In the genomic region with DNA sequence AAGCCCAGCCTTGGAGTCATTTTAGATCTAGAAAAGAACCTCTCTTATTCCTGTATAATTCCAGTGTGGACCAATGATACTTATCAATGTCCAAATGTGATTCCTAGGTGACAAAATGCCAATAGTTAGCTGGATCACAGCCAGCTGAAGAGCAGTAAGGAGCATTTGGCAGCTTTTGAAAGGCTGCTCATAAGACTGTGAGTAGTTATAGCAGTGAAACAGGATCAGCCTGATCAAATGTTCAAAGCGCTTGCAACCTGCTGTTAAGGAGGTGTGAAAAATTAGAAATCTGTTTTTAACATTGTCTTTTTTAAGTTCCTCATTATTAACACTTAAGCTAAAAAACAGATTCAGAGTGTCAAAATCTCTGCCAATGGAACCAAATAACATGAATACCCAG, we compare ENCODE assay signal across 24 cellular contexts.
"Had no signal": no experiment of that assay in that cellular context is flagged by ENCODE, and none has a peak within 500 bp of the region (broad histone marks: within the 10 kb centered on the region; RNA-seq: fewer than 3 reads in every experiment).

No MANE protein-coding gene starts in this region.

- H2AFZ ChIP-seq: hepatocyte had no signal

- ATAC-seq: esophagus mucosa; gastroesophageal sphincter; heart left ventricle; left lobe of liver; mucosa of descending colon; natural killer cell treated with Interleukin-12 subunit alpha and Interleukin-12 subunit beta and Interleukin-15 and Interleukin-18, amount 100 ng/mL, for 72 hours; pancreas; right lobe of liver; stimulated activated naive B cell treated with anti-CD40 and anti-IgM and Interleukin-4, amounts not matched to agents 10 μg/mL and 1 μg/mL and 100 μg/mL, for 72 hours had no signal

- H3K36me3 ChIP-seq: gastroesophageal sphincter, heart left ventricle, neutrophil, pancreas, right lobe of liver, thoracic aorta, tibial nerve, upper lobe of left lung had no signal

- H3K27ac ChIP-seq: epithelial cell of prostate, gastroesophageal sphincter, heart left ventricle, hepatocyte, neutrophil, pancreas, right lobe of liver, thoracic aorta, tibial nerve, upper lobe of left lung had no signal

- H3K4me2 ChIP-seq: hepatocyte had no signal

- H3K27me3 ChIP-seq: gastroesophageal sphincter, heart left ventricle, hepatocyte, neutrophil, pancreas, right lobe of liver, tibial nerve, upper lobe of left lung had no signal

- H3K4me3 ChIP-seq: gastroesophageal sphincter, heart left ventricle, hepatocyte, lung, mucosa of descending colon, pancreas, right lobe of liver, thoracic aorta, tibial nerve, upper lobe of left lung had no signal

- H3K9me3 ChIP-seq: gastroesophageal sphincter, mucosa of descending colon, neutrophil, pancreas, right lobe of liver, thoracic aorta, upper lobe of left lung had no signal

- DNase-seq: effector CD8-positive, alpha-beta T cell; endodermal cell; foreskin fibroblast; heart left ventricle; kidney; mucosa of descending colon; naive B cell; pancreas; right lobe of liver; small intestine; stimulated activated CD4-positive, alpha-beta T cell treated with anti-CD3 and anti-CD28 coated beads, Interleukin-15, amount 100 ng/mL, for 24 hours; stimulated activated CD4-positive, alpha-beta T cell treated with anti-CD3 and anti-CD28 coated beads, Interleukin-2, amount 100 ng/mL, for 48 hours; stimulated activated naive B cell treated with anti-CD40 and anti-IgM and Interleukin-4, amounts not matched to agents 10 μg/mL and 1 μg/mL and 100 μg/mL, for 72 hours; upper lobe of left lung had no signal

- H3K4me1 ChIP-seq: right lobe of liver, upper lobe of left lung had no signal
